12 cellular contexts compared by ENCODE assay signal in the genomic region with DNA sequence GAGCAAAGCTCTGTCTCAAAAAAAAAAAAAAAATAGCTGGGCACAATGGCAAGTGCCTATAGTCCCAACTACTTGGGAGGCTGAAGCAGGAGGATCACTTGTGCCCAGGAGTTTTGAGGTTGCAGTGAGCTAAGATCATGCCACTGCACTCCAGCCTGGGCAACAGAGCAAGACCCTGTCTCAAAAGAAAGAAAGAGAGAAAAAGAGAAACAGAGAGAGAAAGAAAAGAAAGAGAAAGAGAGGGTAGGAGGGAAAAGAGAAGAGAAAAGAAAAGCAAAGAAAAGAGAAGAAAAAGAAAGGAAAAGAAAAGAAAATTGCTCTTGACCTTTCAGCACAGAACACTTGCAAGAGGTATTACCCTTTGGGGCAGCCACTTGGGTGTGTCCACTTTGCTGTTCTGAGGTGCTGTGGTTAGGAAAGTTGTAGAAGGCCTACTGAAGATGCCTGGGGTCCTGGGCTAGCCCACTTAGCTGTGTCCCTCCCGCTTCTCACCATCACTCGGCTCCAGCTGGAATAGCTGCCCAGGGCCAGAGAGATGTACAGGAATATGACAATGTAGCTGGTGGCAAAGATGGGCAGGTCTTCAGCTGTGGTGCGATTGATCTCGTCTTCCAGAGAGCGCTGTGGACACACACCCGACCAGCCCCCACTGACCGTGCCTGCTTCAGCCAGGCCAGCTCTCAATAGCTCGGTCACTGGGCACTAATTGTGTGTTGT. TPM values are rescaled to one million over a fixed set of nuclear protein-coding genes. Genes with fewer than 3 reads are reported as not detected.
DNase-seq lines count a peak whose midpoint lies in the region; ATAC-seq and TF ChIP-seq lines count a peak whose summit lies in the region.
"Had no signal": no experiment of that assay in that cellular context is flagged by ENCODE, and none has a peak within 500 bp of the region (broad histone marks: within the 10 kb centered on the region; RNA-seq: fewer than 3 reads in every experiment).

No MANE protein-coding gene starts in this region.

- H3K4me3 Mint-ChIP-seq in activated CD4-positive, alpha-beta T cell treated with anti-CD3 and anti-CD28 coated beads, Interleukin-2, amount 10 ng/mL, durations not matched to agents 7 days and 5 days, result no peak overlapping the region
- H3K4me3 Mint-ChIP-seq: CD4-positive, CD25-positive, alpha-beta regulatory T cell; H9 had no signal

- POLR2A ChIA-PET in activated CD4-positive, alpha-beta T cell treated with anti-CD3 and anti-CD28 coated beads, Interleukin-2, amount 10 ng/mL, durations not matched to agents 7 days and 5 days (lab: Charles Lee), result no interaction called here
- POLR2A ChIA-PET in GM10248 (lab: Yijun Ruan, JAX), result no interaction called here

- DNase-seq in activated CD4-positive, alpha-beta T cell treated with anti-CD3 and anti-CD28 coated beads, Interleukin-2, amount 10 ng/mL, durations not matched to agents 7 days and 5 days, result no peak
- no peak for DNase-seq in activated CD4-positive, alpha-beta T cell treated with anti-CD3 and anti-CD28 coated beads for 1 hour
- DNase-seq in GM10248 (ENCODE audit: extremely low spot score) (peak; percentile 8), islet precursor cell (peak; percentile 37), sciatic nerve (ENCODE audit: low spot score) (no peak), posterior cingulate gyrus (no peak), NCI-H82 treated with DMSO at 0.1 percent for 48 hours (lab: John Stamatoyannopoulos, UW; ENCODE audit: unreplicated experiment) (no peak)
- DNase-seq: CD4-positive, CD25-positive, alpha-beta regulatory T cell; GOT3; H9 had no signal

- H3K27me3 Mint-ChIP-seq in activated CD4-positive, alpha-beta T cell treated with anti-CD3 and anti-CD28 coated beads, Interleukin-2, amount 10 ng/mL, durations not matched to agents 7 days and 5 days, result no peaks in the 10 kb centered on the region

- no peak for TF ChIP-seq CTCF in GM10248 (IDR thresholded peaks at IDR 0.05; ENCODE audit: control extremely low read depth, extremely low read depth, low read depth, missing control alignments)

- H3K4me1 Mint-ChIP-seq in activated CD4-positive, alpha-beta T cell treated with anti-CD3 and anti-CD28 coated beads, Interleukin-2, amount 10 ng/mL, durations not matched to agents 7 days and 5 days, result peaks cover 3% of the 10 kb centered on the region

- H3K36me3 Mint-ChIP-seq in activated CD4-positive, alpha-beta T cell treated with anti-CD3 and anti-CD28 coated beads, Interleukin-2, amount 10 ng/mL, durations not matched to agents 7 days and 5 days (ENCODE audit: low read depth), result no peaks in the 10 kb centered on the region
- H3K36me3 Mint-ChIP-seq: CD4-positive, CD25-positive, alpha-beta regulatory T cell had no signal

- peak overlapping the region; percentile 43 for H3K27ac Mint-ChIP-seq in activated CD4-positive, alpha-beta T cell treated with anti-CD3 and anti-CD28 coated beads, Interleukin-2, amount 10 ng/mL, durations not matched to agents 7 days and 5 days

- intact Hi-C loops in sciatic nerve (cut with DNase I), result no loop called here
- intact Hi-C loops in posterior cingulate gyrus (cut with DNase I), result no loop called here

- no peak for ATAC-seq in sciatic nerve

- H3K9me3 Mint-ChIP-seq in activated CD4-positive, alpha-beta T cell treated with anti-CD3 and anti-CD28 coated beads, Interleukin-2, amount 10 ng/mL, durations not matched to agents 7 days and 5 days, result no peaks in the 10 kb centered on the region
- H3K9me3 Mint-ChIP-seq: H9 had no signal

- CTCF ChIA-PET in activated CD4-positive, alpha-beta T cell treated with anti-CD3 and anti-CD28 coated beads, Interleukin-2, amount 10 ng/mL, durations not matched to agents 7 days and 5 days (lab: Charles Lee), result interaction anchor here (0.6 to 1.6 kb wide), 7 partner anchors 12 to 431 kb away, joined by 3 to 8 read pairs (median 3); no protein-coding TSS in a partner anchor
- CTCF ChIA-PET in GM10248 (lab: Yijun Ruan, JAX), result interaction anchor here (1.0 to 8.2 kb wide), 21 partner anchors 10 to 294 kb away, joined by 3 to 53 read pairs (median 6); no protein-coding TSS in a partner anchor

RNA-seq across cellular contexts. Expression of gene NPC1L1, which starts 5.6 kb away (rescaled TPM):
- total RNA-seq in activated CD4-positive, alpha-beta T cell treated with anti-CD3 and anti-CD28 coated beads, Interleukin-2, amount 10 ng/mL, durations not matched to agents 7 days and 5 days, result not detected
- 0.45 TPM for total RNA-seq in sciatic nerve
- total RNA-seq: Daoy, HT1080 had no signal

RNA-seq across cellular contexts. Expression of gene DDX56, which starts 38.2 kb away (rescaled TPM):
- total RNA-seq in activated CD4-positive, alpha-beta T cell treated with anti-CD3 and anti-CD28 coated beads, Interleukin-2, amount 10 ng/mL, durations not matched to agents 7 days and 5 days, result 10 to 100 TPM; 83.6 to 84.9 TPM
- 58.4 TPM for total RNA-seq in sciatic nerve

RNA-seq across cellular contexts. Expression of gene NUDCD3, which starts 45.0 kb away (rescaled TPM):
- total RNA-seq in activated CD4-positive, alpha-beta T cell treated with anti-CD3 and anti-CD28 coated beads, Interleukin-2, amount 10 ng/mL, durations not matched to agents 7 days and 5 days, result 10 to 100 TPM; 74.3 to 75.9 TPM
- 101 TPM for total RNA-seq in sciatic nerve

RNA-seq across cellular contexts. Expression of gene TMED4, which starts 46.5 kb away (rescaled TPM):
- total RNA-seq in activated CD4-positive, alpha-beta T cell treated with anti-CD3 and anti-CD28 coated beads, Interleukin-2, amount 10 ng/mL, durations not matched to agents 7 days and 5 days, result 10 to 100 TPM; 78.1 to 78.3 TPM
- 67.9 TPM for total RNA-seq in sciatic nerve

Comparison
In these comparisons a context has a peak if more than half of its experiments do, and no peak if none do; other contexts are left out.
1. DNase-seq: peak in GM10248 (single experiment) and islet precursor cell (single experiment); none in activated CD4-positive, alpha-beta T cell treated with anti-CD3 and anti-CD28 coated beads, Interleukin-2, amount 10 ng/mL, durations not matched to agents 7 days and 5 days (single experiment), activated CD4-positive, alpha-beta T cell treated with anti-CD3 and anti-CD28 coated beads for 1 hour (single experiment), sciatic nerve (single experiment), posterior cingulate gyrus (0 of 10) and NCI-H82 treated with DMSO at 0.1 percent for 48 hours (single experiment).